ENCODE assay signal across 9 cellular contexts in the genomic region with DNA sequence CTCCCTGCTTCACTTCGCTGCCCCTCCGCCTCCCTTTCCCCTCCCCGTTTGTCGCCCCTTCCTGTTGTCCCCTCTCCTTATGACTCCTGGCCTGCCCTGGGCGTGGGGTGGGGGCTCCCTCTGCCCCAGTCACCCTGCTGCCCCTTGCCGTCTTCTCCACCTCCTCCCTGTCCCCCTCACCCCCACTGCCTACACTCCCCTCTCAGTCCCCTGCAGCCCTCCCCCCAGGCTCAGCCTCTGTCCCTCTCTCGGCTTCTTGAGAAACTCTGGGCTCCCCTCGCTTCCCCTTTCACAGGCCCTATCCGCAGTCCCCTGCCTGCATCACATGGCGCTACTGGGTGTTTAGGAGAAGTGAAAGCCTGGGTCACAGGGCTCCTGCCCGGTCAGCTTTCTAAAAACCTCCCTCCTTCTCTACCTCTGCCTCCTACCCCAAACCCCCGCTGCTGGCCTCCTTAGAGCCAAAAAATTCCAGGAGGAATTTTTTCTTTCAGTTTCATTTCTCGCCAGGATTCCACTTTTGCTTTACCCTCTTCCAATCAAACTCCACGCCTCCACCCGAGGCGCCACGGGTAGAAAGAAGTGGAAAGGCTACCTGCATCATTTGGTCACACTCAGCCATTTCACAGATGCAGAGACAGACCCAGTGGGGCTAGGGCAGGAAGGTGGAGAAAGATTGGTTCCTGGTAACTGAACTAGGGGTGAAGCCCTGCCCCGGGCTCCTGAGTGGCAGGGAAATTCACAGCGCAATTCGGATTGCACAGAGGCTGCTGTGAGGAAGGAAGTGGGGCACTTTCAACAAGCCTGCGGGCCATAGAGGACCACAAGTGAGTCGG. TPM values are rescaled to one million over a fixed set of nuclear protein-coding genes. Genes with fewer than 3 reads are reported as not detected.
DNase-seq lines count a peak whose midpoint lies in the region; ATAC-seq, FAIRE-seq and TF ChIP-seq lines count a peak whose summit lies in the region.
"Had no signal": no experiment of that assay in that cellular context is flagged by ENCODE, and none has a peak within 500 bp of the region (broad histone marks: within the 10 kb centered on the region; RNA-seq: fewer than 3 reads in every experiment).

A gene (minus strand): TSS at position 268 of the 833 bp plus-strand sequence. CDS start 625 bp downstream, outside the sequence.

- CTCF ChIA-PET in activated CD8-positive, alpha-beta memory T cell treated with anti-CD3 and anti-CD28 coated beads, Interleukin-2, amount 10 ng/mL, durations not matched to agents 7 days and 5 days (lab: Charles Lee), result interaction anchor here (1.7 kb wide), 1 partner anchor 38 kb away, joined by 6 read pairs; a partner anchor contains a TSS

- DNase-seq in Daoy (ENCODE audit: low read depth), result peak; percentile 51
- DNase-seq in GM20000 (ENCODE audit: low spot score), result peak; percentile 91
- DNase-seq in activated CD8-positive, alpha-beta memory T cell treated with anti-CD3 and anti-CD28 coated beads, Interleukin-2, amount 10 ng/mL, durations not matched to agents 7 days and 5 days, result peak; percentile 60
- no peak for DNase-seq in DMS79 treated with DMSO at 0.1 percent for 48 hours (lab: John Stamatoyannopoulos, UW)
- no peak for DNase-seq in HTR-8/SVneo (ENCODE audit: insufficient read length, low spot score)

- 12 to 14% methylated on average over 9 to 17 of the region's 22 CpGs for WGBS in gastroesophageal sphincter (ENCODE audit: low coverage in 1 of 2), 2 donors

- peak within 1 kb of the TSS; percentile 30 for H3K27ac Mint-ChIP-seq in activated CD8-positive, alpha-beta memory T cell treated with anti-CD3 and anti-CD28 coated beads, Interleukin-2, amount 10 ng/mL, durations not matched to agents 7 days and 5 days

- H3K4me1 ChIP-seq in gastroesophageal sphincter (peaks cover 0 to 57% (median 12%) of the 10 kb centered on the region in 3 donors), neuron (ENCODE audit: insufficient read depth, low read length) (peaks cover 27% of the 10 kb centered on the region)

- H3K27me3 ChIP-seq in gastroesophageal sphincter, result no peaks in the 10 kb centered on the region
- H3K27me3 ChIP-seq in neuron (ENCODE audit: insufficient read depth, low read length), result no peaks in the 10 kb centered on the region

- peaks cover 61% of the 10 kb centered on the region for H3K27me3 Mint-ChIP-seq in activated CD8-positive, alpha-beta memory T cell treated with anti-CD3 and anti-CD28 coated beads, Interleukin-2, amount 10 ng/mL, durations not matched to agents 7 days and 5 days

- no peaks in the 10 kb centered on the region for H3K9me3 ChIP-seq in gastroesophageal sphincter
- H3K9me3 ChIP-seq in neuron (ENCODE audit: low read length), result no peaks in the 10 kb centered on the region

- peaks cover 15% of the 10 kb centered on the region for H3K4me1 Mint-ChIP-seq in activated CD8-positive, alpha-beta memory T cell treated with anti-CD3 and anti-CD28 coated beads, Interleukin-2, amount 10 ng/mL, durations not matched to agents 7 days and 5 days

- H2AFZ ChIP-seq in neuron (ENCODE audit: low read depth, low read length), result peak within 1 kb of the TSS; percentile 68

- no peaks in the 10 kb centered on the region for H3K36me3 Mint-ChIP-seq in activated CD8-positive, alpha-beta memory T cell treated with anti-CD3 and anti-CD28 coated beads, Interleukin-2, amount 10 ng/mL, durations not matched to agents 7 days and 5 days

- no peak for FAIRE-seq in HTR-8/SVneo (lab: Jason Lieb, UNC)
- FAIRE-seq: TTC549 had no signal

- no peak for TF ChIP-seq POLR2A in gastroesophageal sphincter (IDR thresholded peaks at IDR 0.05)

- H3K27ac ChIP-seq in gastroesophageal sphincter, result peak within 1 kb of the TSS; percentile 77 to 88 (median 82)

- H3K9me3 Mint-ChIP-seq in activated CD8-positive, alpha-beta memory T cell treated with anti-CD3 and anti-CD28 coated beads, Interleukin-2, amount 10 ng/mL, durations not matched to agents 7 days and 5 days (ENCODE audit: low read depth), result no peaks in the 10 kb centered on the region

- TF ChIP-seq EP300 in gastroesophageal sphincter (IDR thresholded peaks at IDR 0.05), result no peak

- ATAC-seq in HG03571 (IDR thresholded peaks at IDR 0.05; ENCODE audit: unreplicated experiment), result peak; percentile 68
- peak; percentile 60 for ATAC-seq in activated CD8-positive, alpha-beta memory T cell treated with anti-CD3 and anti-CD28 coated beads, Interleukin-2, amount 10 ng/mL, durations not matched to agents 7 days and 5 days
- ATAC-seq in gastroesophageal sphincter, result peak; percentile 66

- peak within 1 kb of the TSS; percentile 53 to 68 for H3K4me3 ChIP-seq in gastroesophageal sphincter
- peak within 1 kb of the TSS; percentile 26 for H3K4me3 ChIP-seq in neuron (ENCODE audit: low read length)

- TF ChIP-seq CTCF in GM20000 (IDR thresholded peaks at IDR 0.05; ENCODE audit: extremely low read depth, missing control alignments), result no peak
- TF ChIP-seq CTCF in gastroesophageal sphincter (IDR thresholded peaks at IDR 0.05), result no peak

- H3K4me3 Mint-ChIP-seq in activated CD8-positive, alpha-beta memory T cell treated with anti-CD3 and anti-CD28 coated beads, Interleukin-2, amount 10 ng/mL, durations not matched to agents 7 days and 5 days, result peak within 1 kb of the TSS; percentile 65

- H3K36me3 ChIP-seq in gastroesophageal sphincter (no peaks in the 10 kb centered on the region), neuron (ENCODE audit: insufficient read depth, low read length) (no peaks in the 10 kb centered on the region)

RNA-seq across cellular contexts. Expression of the gene that starts here (rescaled TPM):
- total RNA-seq in Daoy (2014; rRNA removed; shearing (Covaris generic)), result 3.0 and 3.9 TPM in 2 replicates
- under 1 TPM; 0.30 to 0.96 TPM for total RNA-seq in activated CD8-positive, alpha-beta memory T cell treated with anti-CD3 and anti-CD28 coated beads, Interleukin-2, amount 10 ng/mL, durations not matched to agents 7 days and 5 days
- total RNA-seq in gastroesophageal sphincter, result 10 to 100 TPM; 16.7 to 48.4 (median 19.5) TPM

Comparison
In these comparisons a context has a peak if more than half of its experiments do, and no peak if none do; other contexts are left out.
1. Peak in DNase-seq and ATAC-seq in activated CD8-positive, alpha-beta memory T cell treated with anti-CD3 and anti-CD28 coated beads, Interleukin-2, amount 10 ng/mL, durations not matched to agents 7 days and 5 days; RNA of the gene not detected or under 1 TPM.
2. DNase-seq: peak in Daoy (single experiment) and GM20000 (single experiment); none in DMS79 treated with DMSO at 0.1 percent for 48 hours (single experiment) and HTR-8/SVneo (single experiment).
3. Peak in every context shown above with its lines, with median percentiles within 50 percentile points of each other: ATAC-seq.